In the genomic region with DNA sequence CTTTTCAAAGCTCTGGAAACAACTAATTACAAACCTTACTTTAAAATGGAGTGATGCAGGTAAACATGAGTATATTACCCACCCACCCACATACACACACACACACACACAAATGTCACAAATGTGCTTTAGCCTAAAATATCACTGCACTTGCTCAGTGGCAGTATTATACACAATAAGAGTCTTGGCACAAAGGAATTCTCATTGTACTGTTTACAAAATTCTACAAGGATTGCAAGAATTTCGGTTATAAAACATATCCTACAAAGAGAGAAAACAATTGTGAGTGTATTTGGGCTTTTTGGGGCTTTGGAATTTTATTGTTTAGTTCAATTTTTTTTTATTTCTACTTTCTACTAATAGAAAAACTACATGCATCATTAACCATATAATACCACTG, we compare ENCODE assay signal across 11 cellular contexts.
DNase-seq lines count a peak whose midpoint lies in the region; ATAC-seq, FAIRE-seq and TF ChIP-seq lines count a peak whose summit lies in the region.
"Had no signal": no experiment of that assay in that cellular context is flagged by ENCODE, and none has a peak within 500 bp of the region (broad histone marks: within the 10 kb centered on the region; RNA-seq: fewer than 3 reads in every experiment).

No MANE protein-coding gene starts in this region.

- in situ Hi-C loops in GM13976 (cut with MboI; ENCODE audit: low sequenced_read_pairs, unreplicated experiment): loop anchor here (10.0 kb wide), 2 partner anchors 77 to 127 kb away; no protein-coding TSS in a partner anchor

- H3K36me3 ChIP-seq in SJSA1: no peaks in the 10 kb centered on the region; the same call in 1 of the 2 replicates

- peaks cover 46% of the 10 kb centered on the region for H3K4me1 ChIP-seq in SJSA1 (replicated peaks)

- TF ChIP-seq CTCF in fibroblast of the aortic adventitia (IDR thresholded peaks at IDR 0.05; ENCODE audit: insufficient read depth, low read length) (no peak), GM13976 (IDR thresholded peaks at IDR 0.05; ENCODE audit: borderline replicate concordance, control extremely low read depth, extremely low read depth, insufficient read depth, missing control alignments) (no peak)

- no peaks in the 10 kb centered on the region for H3K9me3 ChIP-seq in SJSA1 (replicated peaks)

- peak; percentile 74 for FAIRE-seq in GM12891 (lab: Jason Lieb, UNC)
- FAIRE-seq: urothelium cell line had no signal

- no peak for TF ChIP-seq POLR2A in GM12891 (IDR thresholded peaks at IDR 0.05; ENCODE audit: low read depth, low read length)

- H3K4me3 ChIP-seq in SJSA1: peak overlapping the region; percentile 63
- peak overlapping the region; percentile 88 for H3K4me3 ChIP-seq in fibroblast of the aortic adventitia (ENCODE audit: low read depth, low read length)
- H3K4me3 ChIP-seq in skeletal muscle cell (ENCODE audit: low read depth, low read length): peak overlapping the region; percentile 86

- DNase-seq in GM12891 (ENCODE audit: insufficient read length, low spot score): no peak
- DNase-seq in SJSA1 (ENCODE audit: low read depth in 1 of 2, low spot score in 2 of 2): peak in 1 of 2 experiments; percentile 46
- DNase-seq in fibroblast of the aortic adventitia (ENCODE audit: low read depth): no peak
- no peak for DNase-seq in skeletal muscle cell (ENCODE audit: low read depth)
- DNase-seq in GM13976 (ENCODE audit: low spot score): no peak
- DNase-seq in HPDE6-E6E7 (ENCODE audit: extremely low spot score): no peak
- DNase-seq: DMS79; stimulated activated CD4-positive, alpha-beta T cell treated with anti-CD3 and anti-CD28 coated beads, Interleukin-4, amount 100 ng/mL, for 4 hours had no signal

- ATAC-seq in GM19324 (IDR thresholded peaks at IDR 0.05; ENCODE audit: low FRiP score, unreplicated experiment) (no peak), HG02885 (IDR thresholded peaks at IDR 0.05; ENCODE audit: poor library complexity, unreplicated experiment) (no peak)

- peak overlapping the region; percentile 94 for H3K27ac ChIP-seq in SJSA1

- no peaks in the 10 kb centered on the region for H3K27me3 ChIP-seq in SJSA1 (replicated peaks)

TF ChIP-seq in GM12891, 5 proteins besides CTCF, POLR2A, EP300 and RAD21:
- no peak for TF ChIP-seq POU2F2 (IDR thresholded peaks at IDR 0.05; ENCODE audit: low read depth, low read length)
- no peak for TF ChIP-seq SPI1 (IDR thresholded peaks at IDR 0.05; ENCODE audit: low read depth, low read length)
- TF ChIP-seq PAX5 (IDR thresholded peaks at IDR 0.05; ENCODE audit: insufficient read depth, low read length, severe bottlenecking): no peak
